Comparison of ENCODE assay signal across 8 cellular contexts in genomic region chr6:133916650-133917151, GRCh38. TPM values are rescaled to one million over a fixed set of nuclear protein-coding genes. Genes with fewer than 3 reads are reported as not detected.
DNase-seq lines count a peak whose midpoint lies in the region; ATAC-seq and TF ChIP-seq lines count a peak whose summit lies in the region.

No MANE protein-coding gene starts in this region.

- H3K27me3 ChIP-seq in adrenal gland, result no peaks in the 10 kb centered on the region

- H3K9me3 ChIP-seq in adrenal gland (replicated peaks in 1 of 3), result no peaks in the 10 kb centered on the region

- no peaks in the 10 kb centered on the region for H3K4me1 ChIP-seq in adrenal gland (replicated peaks in 1 of 2)

- intact Hi-C loops in adrenal gland (cut with DNase I), result loop anchor here (5.0 to 10.0 kb wide), 2 partner anchors 349 to 352 kb away; no protein-coding TSS in a partner anchor
- intact Hi-C loops in left ventricle myocardium superior (cut with micrococcal nuclease), result loop anchor here (5.0 kb wide), 1 partner anchor 349 kb away; no protein-coding TSS in a partner anchor

- no peak overlapping the region for H3K27ac ChIP-seq in adrenal gland

- no peak overlapping the region for H3K4me3 ChIP-seq in adrenal gland
- H3K4me3 ChIP-seq in retinal pigment epithelial cell (ENCODE audit: low read length), result no peak overlapping the region

- DNase-seq in NCI-H1417 treated with DMSO at 0.1 percent for 48 hours (lab: John Stamatoyannopoulos, UW) (peak; percentile 92), SW480 (ENCODE audit: low spot score) (peak; percentile 73), adrenal gland (peak; percentile 73 to 94 (median 88)), left ventricle myocardium superior (peak; percentile 93), retinal pigment epithelial cell (ENCODE audit: low read depth) (peak; percentile 62), HuH-7.5 (ENCODE audit: low spot score) (no peak)

- TF ChIP-seq POLR2A in adrenal gland (IDR thresholded peaks at IDR 0.05), result no peak

- ATAC-seq in HG02759 (IDR thresholded peaks at IDR 0.05; ENCODE audit: unreplicated experiment) (peak; percentile 82), left ventricle myocardium superior (peak; percentile 93)

- no peaks in the 10 kb centered on the region for H3K36me3 ChIP-seq in adrenal gland (replicated peaks in 1 of 2)

- TF ChIP-seq CTCF in GM12873 (IDR thresholded peaks at IDR 0.05; ENCODE audit: insufficient read depth, low read depth, low read length, missing control alignments) (peak; percentile 94), adrenal gland (IDR thresholded peaks at IDR 0.05) (peak; percentile 66 to 88 (median 78)), retinal pigment epithelial cell (conservative IDR thresholded peaks at IDR 0.05; ENCODE audit: low read depth, low read length) (peak; percentile 96)

- 6 to 14% (median 10%) methylated on average over 8 of the region's 8 CpGs for WGBS in adrenal gland, 4 donors

RNA-seq across cellular contexts. Expression of gene TCF21, which starts 27.8 kb away (rescaled TPM):
- 10 to 100 TPM in 1 of 8 donors, 1 to 10 TPM in 7; 2.3 to 15.1 (median 6.3) TPM for total RNA-seq in adrenal gland
- polyA plus RNA-seq in adrenal gland, result 1 to 10 TPM; 2.6 to 3.4 (median 2.6) TPM
- 3.3 TPM for total RNA-seq in left ventricle myocardium superior

RNA-seq across cellular contexts. Expression of gene TBPL1, which starts 36.3 kb away (rescaled TPM):
- total RNA-seq in adrenal gland, result 10 to 100 TPM in 6 of 8 donors, 1 to 10 TPM in 2; 5.1 to 18.7 (median 13.6) TPM
- polyA plus RNA-seq in adrenal gland, result 10 to 100 TPM; 16.6 to 21.0 (median 17.0) TPM
- 14.2 TPM for total RNA-seq in left ventricle myocardium superior
